Comparison of ENCODE assay signal across 8 cellular contexts in genomic region chr11:34214961-34215805, GRCh38.
DNase-seq lines count a peak whose midpoint lies in the region; ATAC-seq and TF ChIP-seq lines count a peak whose summit lies in the region.

No MANE protein-coding gene starts in this region.

- H3K27me3 ChIP-seq in ACC112 (ENCODE audit: insufficient read depth, low read length) = no peaks in the 10 kb centered on the region
- no peaks in the 10 kb centered on the region for H3K27me3 ChIP-seq in transverse colon

- no peaks in the 10 kb centered on the region for H3K9me3 ChIP-seq in transverse colon

- DNase-seq in activated T-cell treated with anti-CD3 and anti-CD28 coated beads for 48 hours (ENCODE audit: low read depth) (peak; percentile 78), myocyte (ENCODE audit: low read depth) (peak; percentile 43), transverse colon (no peak), NCI-H1417 treated with DMSO at 0.1 percent for 48 hours (lab: John Stamatoyannopoulos, UW) (no peak), D341Med (ENCODE audit: low spot score) (no peak)

- 67 to 90% methylated on average over 2 to 5 of the region's 5 CpGs for WGBS in transverse colon (ENCODE audit: low coverage in 1 of 2), 2 donors

- H3K4me3 ChIP-seq in ACC112 (ENCODE audit: low read depth, low read length) (no peak overlapping the region), transverse colon (no peak overlapping the region)

- H3K36me3 ChIP-seq in ACC112 (ENCODE audit: insufficient read depth, low read length) (no peaks in the 10 kb centered on the region), transverse colon (no peaks in the 10 kb centered on the region)

- H3K4me1 ChIP-seq in ACC112 (ENCODE audit: control insufficient read depth, insufficient read depth, low read length, unreplicated experiment) = peaks cover 18% of the 10 kb centered on the region
- H3K4me1 ChIP-seq in transverse colon = peaks cover 0 to 4% (median 0%) of the 10 kb centered on the region in 4 donors

- intact Hi-C loops in transverse colon (cut with DNase I; ENCODE audit: low total_unique reads) = no loop called here

- no peak for TF ChIP-seq POLR2A in transverse colon (IDR thresholded peaks at IDR 0.05)

- ATAC-seq in HG03097 (IDR thresholded peaks at IDR 0.05; ENCODE audit: low FRiP score, unreplicated experiment) = peak; percentile 54
- no peak for ATAC-seq in HG02840 (IDR thresholded peaks at IDR 0.05; ENCODE audit: low FRiP score, unreplicated experiment)

- H2AFZ ChIP-seq in ACC112 (ENCODE audit: low read length, unreplicated experiment) = no peak overlapping the region

- H3K27ac ChIP-seq in ACC112 (ENCODE audit: low read depth, low read length) (peak overlapping the region; percentile 40; the same call in 1 of the 2 replicates), transverse colon (no peak overlapping the region)

- TF ChIP-seq EP300 in transverse colon (IDR thresholded peaks at IDR 0.05; ENCODE audit: low read depth) = no peak

- TF ChIP-seq CTCF in transverse colon (IDR thresholded peaks at IDR 0.05) = no peak

- in situ Hi-C loops in transverse colon (cut with MboI; ENCODE audit: low pct_ligation_motif_present in 1 of 4, low pct_unique_long_range_greater_than_20kb in 1 of 4, low sequenced_read_pairs in 3 of 4) = no loop called here

- no peaks in the 10 kb centered on the region for H3K79me2 ChIP-seq in ACC112 (ENCODE audit: control insufficient read depth, insufficient read depth, low read length, unreplicated experiment)

Comparison
In these comparisons a context has a peak if more than half of its experiments do, and no peak if none do; other contexts are left out.
1. DNase-seq: peak in activated T-cell treated with anti-CD3 and anti-CD28 coated beads for 48 hours (single experiment) and myocyte (single experiment); none in transverse colon (single experiment), NCI-H1417 treated with DMSO at 0.1 percent for 48 hours (single experiment) and D341Med (single experiment).